Comparison of ENCODE assay signal across 12 cellular contexts in genomic region chr12:532908-533565, GRCh38.
DNase-seq lines count a peak whose midpoint lies in the region; ATAC-seq and TF ChIP-seq lines count a peak whose summit lies in the region.
"Had no signal": no experiment of that assay in that cellular context is flagged by ENCODE, and none has a peak within 500 bp of the region (broad histone marks: within the 10 kb centered on the region; RNA-seq: fewer than 3 reads in every experiment).

No MANE protein-coding gene starts in this region.

- TF ChIP-seq CTCF in fibroblast of mammary gland (conservative IDR thresholded peaks at IDR 0.05; ENCODE audit: control insufficient read depth, insufficient read depth, low read depth, low read length), result no peak

- DNase-seq in GM04503 (ENCODE audit: low read depth), result peak; percentile 96
- DNase-seq in OCI-M1 (lab: John Stamatoyannopoulos, UW), result peak; percentile 12
- peak; percentile 75 for DNase-seq in fibroblast of mammary gland (ENCODE audit: low read depth)
- DNase-seq in stromal cell of bone marrow (ENCODE audit: low read depth), result peak; percentile 86
- no peak for DNase-seq in SK-N-DZ (ENCODE audit: low spot score)
- DNase-seq in stimulated activated naive CD4-positive, alpha-beta T cell (lab: John Stamatoyannopoulos, UW), result no peak
- DNase-seq: activated CD4-positive, alpha-beta T cell treated with anti-CD3 and anti-CD28 coated beads for 48 hours; activated T-cell treated with anti-CD3 and anti-CD28 coated beads, Interleukin-2, amount 50 U/mL, for 4 hours; left lung; NCI-H1092 had no signal

- TF ChIP-seq POLR2A in GM18505 (IDR thresholded peaks at IDR 0.05; ENCODE audit: borderline replicate concordance, extremely low read depth, insufficient read depth, insufficient read length), result no peak

- no peak overlapping the region for H3K4me3 ChIP-seq in fibroblast of mammary gland (ENCODE audit: control insufficient read depth, low read depth, low read length)
- H3K4me3 ChIP-seq: left lung had no signal

- no peak for ATAC-seq in GM18505 (IDR thresholded peaks at IDR 0.05; ENCODE audit: unreplicated experiment)
- ATAC-seq: activated T-cell treated with anti-CD3 and anti-CD28 coated beads, Interleukin-2, amount 50 U/mL, for 4 hours; left lung; sciatic nerve had no signal

Comparison
In these comparisons a context has a peak if more than half of its experiments do, and no peak if none do; other contexts are left out.
1. DNase-seq: peak in GM04503 (single experiment), OCI-M1 (single experiment), fibroblast of mammary gland (single experiment) and stromal cell of bone marrow (single experiment); none in SK-N-DZ (single experiment) and stimulated activated naive CD4-positive, alpha-beta T cell (0 of 6).